9 cellular contexts compared by ENCODE assay signal in the genomic region with DNA sequence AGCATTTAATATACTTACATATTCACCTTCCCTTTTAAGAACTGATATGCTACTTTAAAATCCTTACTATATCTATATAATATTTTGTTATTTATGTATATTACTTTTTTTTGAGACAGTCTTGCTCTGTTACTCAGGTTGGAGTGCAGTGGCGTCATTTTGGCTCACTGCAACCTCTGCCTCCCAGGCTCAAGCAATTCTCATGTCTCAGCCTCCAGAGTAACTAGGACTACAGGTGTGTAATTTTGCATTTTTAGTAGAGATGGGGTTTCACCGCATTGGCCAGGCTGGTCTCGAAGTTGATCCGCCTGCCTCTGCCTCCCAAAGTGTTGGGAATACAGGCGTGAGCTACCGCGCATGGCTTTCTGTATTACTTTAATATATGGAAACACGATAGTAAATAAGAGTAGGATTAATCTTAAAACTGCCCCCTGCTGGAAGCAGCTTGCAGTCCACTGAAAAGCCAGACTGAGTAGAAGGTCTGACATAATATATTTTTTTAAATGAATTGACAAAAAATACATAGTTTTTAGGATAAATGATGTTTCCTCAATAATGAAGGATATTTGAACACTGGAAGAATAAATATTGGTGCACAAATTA. TPM values are rescaled to one million over a fixed set of nuclear protein-coding genes. Genes with fewer than 3 reads are reported as not detected.
A peak's percentile ranks its signal among the peaks of the same experiment; 100 is the strongest.
DNase-seq lines count a peak whose midpoint lies in the region; ATAC-seq and TF ChIP-seq lines count a peak whose summit lies in the region.
"Had no signal": no experiment of that assay in that cellular context is flagged by ENCODE, and none has a peak within 500 bp of the region (broad histone marks: within the 10 kb centered on the region; RNA-seq: fewer than 3 reads in every experiment).

No MANE protein-coding gene starts in this region.

- H3K4me3 Mint-ChIP-seq in activated CD4-positive, alpha-beta memory T cell treated with anti-CD3 and anti-CD28 coated beads, Interleukin-2, amount 10 ng/mL, durations not matched to agents 7 days and 5 days = no peak overlapping the region

- peaks cover 25% of the 10 kb centered on the region for H3K4me1 Mint-ChIP-seq in activated CD4-positive, alpha-beta memory T cell treated with anti-CD3 and anti-CD28 coated beads, Interleukin-2, amount 10 ng/mL, durations not matched to agents 7 days and 5 days

- TF ChIP-seq CTCF in DND-41 (IDR thresholded peaks at IDR 0.05; ENCODE audit: borderline replicate concordance, extremely low read depth, low read length, poor library complexity, severe bottlenecking) (peak; percentile 66), fibroblast of the aortic adventitia (IDR thresholded peaks at IDR 0.05; ENCODE audit: insufficient read depth, low read length) (peak; percentile 62), stomach (IDR thresholded peaks at IDR 0.05) (peak in 4 of 7 experiments; percentile 34 to 43 (median 39)), prostate gland (IDR thresholded peaks at IDR 0.05) (peak in 2 of 4 experiments; percentile 29 to 44)

- no peak for TF ChIP-seq EP300 in stomach (IDR thresholded peaks at IDR 0.05)

- H2AFZ ChIP-seq in DND-41 (ENCODE audit: low read depth, low read length) = no peak overlapping the region

- H3K4me3 ChIP-seq in DND-41 (ENCODE audit: low read depth in 1 of 2, low read length in 2 of 2) (no peak overlapping the region), fibroblast of the aortic adventitia (ENCODE audit: low read depth, low read length) (no peak overlapping the region), stomach (no peak overlapping the region), prostate gland (no peak overlapping the region)
- H3K4me3 ChIP-seq in Jurkat, Clone E6-1 (ENCODE audit: low read length) = no peak overlapping the region

- H3K4me1 ChIP-seq in DND-41 (ENCODE audit: insufficient read depth, low read length) = no peaks in the 10 kb centered on the region
- H3K4me1 ChIP-seq in stomach = no peaks in the 10 kb centered on the region
- H3K4me1 ChIP-seq in prostate gland (replicated peaks) = no peaks in the 10 kb centered on the region

- H3K27ac Mint-ChIP-seq in activated CD4-positive, alpha-beta memory T cell treated with anti-CD3 and anti-CD28 coated beads, Interleukin-2, amount 10 ng/mL, durations not matched to agents 7 days and 5 days = peak overlapping the region; percentile 14

- no peak overlapping the region for H3K4me2 ChIP-seq in DND-41 (ENCODE audit: insufficient read depth, low read length)

- H3K27me3 Mint-ChIP-seq in activated CD4-positive, alpha-beta memory T cell treated with anti-CD3 and anti-CD28 coated beads, Interleukin-2, amount 10 ng/mL, durations not matched to agents 7 days and 5 days = no peaks in the 10 kb centered on the region

- H3K9me3 ChIP-seq in DND-41 (ENCODE audit: insufficient read depth, low read length, severe bottlenecking) (no peaks in the 10 kb centered on the region), stomach (no peaks in the 10 kb centered on the region), prostate gland (no peaks in the 10 kb centered on the region)

- H4K20me1 ChIP-seq in DND-41 (ENCODE audit: insufficient read depth, low read length) = no peaks in the 10 kb centered on the region

- WGBS in stomach, 5 donors = 82 to 86% (median 84%) methylated on average over 8 of the region's 8 CpGs
- 86% methylated on average over 8 of the region's 8 CpGs for WGBS in prostate gland

- TF ChIP-seq POLR2A in stomach (IDR thresholded peaks at IDR 0.05) = no peak
- TF ChIP-seq POLR2A in prostate gland (IDR thresholded peaks at IDR 0.05) = no peak

- intact Hi-C loops in stomach (cut with DNase I; ENCODE audit: low total_unique reads) = no loop called here
- intact Hi-C loops in prostate gland (cut with DNase I) = no loop called here

- H3K9ac ChIP-seq in DND-41 (ENCODE audit: low read depth, low read length) = no peak overlapping the region

- H3K36me3 ChIP-seq in DND-41 (ENCODE audit: insufficient read depth, low read length) (no peaks in the 10 kb centered on the region), stomach (peaks cover 0 to 20% (median 11%) of the 10 kb centered on the region in 4 donors), prostate gland (no peaks in the 10 kb centered on the region)

- H3K27me3 ChIP-seq in DND-41 (ENCODE audit: insufficient read depth, low read length, poor library complexity) = peaks cover 15% of the 10 kb centered on the region
- H3K27me3 ChIP-seq in stomach = no peaks in the 10 kb centered on the region
- H3K27me3 ChIP-seq in prostate gland (replicated peaks; ENCODE audit: insufficient read depth) = no peaks in the 10 kb centered on the region

- ATAC-seq in DND-41 (ENCODE audit: insufficient read depth, low read depth) (no peak), HG02884 (IDR thresholded peaks at IDR 0.05; ENCODE audit: unreplicated experiment) (no peak)

- no peaks in the 10 kb centered on the region for H3K79me2 ChIP-seq in DND-41 (ENCODE audit: insufficient read depth, low read length)

- POLR2A ChIA-PET in activated CD4-positive, alpha-beta memory T cell treated with anti-CD3 and anti-CD28 coated beads, Interleukin-2, amount 10 ng/mL, durations not matched to agents 7 days and 5 days (lab: Charles Lee) = interaction anchor here (0.5 to 4.7 kb wide), 7 partner anchors 8 to 111 kb away, joined by 3 to 52 read pairs (median 4); a partner anchor contains a TSS

- DNase-seq in DND-41 (peak; percentile 32), fibroblast of the aortic adventitia (ENCODE audit: low read depth) (peak; percentile 21), stomach (no peak), epidermal melanocyte (ENCODE audit: insufficient read length, low spot score) (no peak), prostate gland (ENCODE audit: low spot score) (no peak)
- DNase-seq in Jurkat, Clone E6-1 (ENCODE audit: low read depth, low spot score) = peak; percentile 51
- peak; percentile 57 for DNase-seq in activated CD4-positive, alpha-beta memory T cell treated with anti-CD3 and anti-CD28 coated beads, Interleukin-2, amount 10 ng/mL, durations not matched to agents 7 days and 5 days

- H3K27ac ChIP-seq in DND-41 (ENCODE audit: low read length) = no peak overlapping the region
- no peak overlapping the region for H3K27ac ChIP-seq in stomach
- H3K27ac ChIP-seq in prostate gland = no peak overlapping the region

- H3K9me3 Mint-ChIP-seq in activated CD4-positive, alpha-beta memory T cell treated with anti-CD3 and anti-CD28 coated beads, Interleukin-2, amount 10 ng/mL, durations not matched to agents 7 days and 5 days = no peaks in the 10 kb centered on the region

- CTCF ChIA-PET in activated CD4-positive, alpha-beta memory T cell treated with anti-CD3 and anti-CD28 coated beads, Interleukin-2, amount 10 ng/mL, durations not matched to agents 7 days and 5 days (lab: Charles Lee) = interaction anchor here (1.1 to 7.2 kb wide), 19 partner anchors 9 to 143 kb away, joined by 3 to 77 read pairs (median 6); a partner anchor contains a TSS

- peaks cover 34% of the 10 kb centered on the region for H3K36me3 Mint-ChIP-seq in activated CD4-positive, alpha-beta memory T cell treated with anti-CD3 and anti-CD28 coated beads, Interleukin-2, amount 10 ng/mL, durations not matched to agents 7 days and 5 days (ENCODE audit: low read depth)

RNA-seq across cellular contexts. Expression of a gene that starts 24.4 kb away (rescaled TPM):
- polyA plus RNA-seq in Jurkat, Clone E6-1 (2012; ENCODE audit: insufficient read depth, insufficient read length) = 10.6 TPM
- 10 to 100 TPM; 59.3 to 62.6 TPM for total RNA-seq in activated CD4-positive, alpha-beta memory T cell treated with anti-CD3 and anti-CD28 coated beads, Interleukin-2, amount 10 ng/mL, durations not matched to agents 7 days and 5 days
- total RNA-seq in fibroblast of the aortic adventitia (ENCODE audit: low replicate concordance) (5.1 and 17.7 TPM in 2 replicates), stomach (10 to 100 TPM in 2 of 5 donors, 1 to 10 TPM in 3; 2.9 to 52.0 (median 9.3) TPM), prostate gland (100 to 1,000 TPM in 1 of 2 donors, 10 to 100 TPM in 1; 50.8 to 238 TPM)
- polyA plus RNA-seq in stomach = 10 to 100 TPM in 1 of 3 donors, 1 to 10 TPM in 2; 5.7 to 10.7 (median 5.9) TPM

RNA-seq across cellular contexts. Expression of a gene that starts 28.8 kb away (rescaled TPM):
- polyA plus RNA-seq in Jurkat, Clone E6-1 (2012; ENCODE audit: insufficient read depth, insufficient read length) = not detected
- not detected for total RNA-seq in activated CD4-positive, alpha-beta memory T cell treated with anti-CD3 and anti-CD28 coated beads, Interleukin-2, amount 10 ng/mL, durations not matched to agents 7 days and 5 days
- not detected in 2 replicates for total RNA-seq in fibroblast of the aortic adventitia (ENCODE audit: low replicate concordance)
- total RNA-seq in stomach = 1 to 10 TPM in 3 of 5 donors, under 1 TPM in 2; 0.29 to 9.3 (median 3.9) TPM
- 1 to 10 TPM; 2.4 to 5.0 (median 4.3) TPM for polyA plus RNA-seq in stomach
- total RNA-seq in prostate gland = 1 to 10 TPM; 2.0 to 7.7 TPM
- total RNA-seq: T-helper 1 cell treated with Interleukin-12 subunit alpha and Interleukin-12 subunit beta and Interleukin-4 antibody, amounts not matched to agents 30 ng/mL and 1 ng/mL, for 36 hours had no signal

Comparison
In these comparisons a context has a peak if more than half of its experiments do, and no peak if none do; other contexts are left out.
1. DNase-seq: peak in DND-41 (single experiment), Jurkat, Clone E6-1 (single experiment), activated CD4-positive, alpha-beta memory T cell treated with anti-CD3 and anti-CD28 coated beads, Interleukin-2, amount 10 ng/mL, durations not matched to agents 7 days and 5 days (single experiment) and fibroblast of the aortic adventitia (single experiment); none in stomach (single experiment), epidermal melanocyte (single experiment) and prostate gland (single experiment).